Comparison of ENCODE assay signal across 8 cellular contexts in the genomic region with DNA sequence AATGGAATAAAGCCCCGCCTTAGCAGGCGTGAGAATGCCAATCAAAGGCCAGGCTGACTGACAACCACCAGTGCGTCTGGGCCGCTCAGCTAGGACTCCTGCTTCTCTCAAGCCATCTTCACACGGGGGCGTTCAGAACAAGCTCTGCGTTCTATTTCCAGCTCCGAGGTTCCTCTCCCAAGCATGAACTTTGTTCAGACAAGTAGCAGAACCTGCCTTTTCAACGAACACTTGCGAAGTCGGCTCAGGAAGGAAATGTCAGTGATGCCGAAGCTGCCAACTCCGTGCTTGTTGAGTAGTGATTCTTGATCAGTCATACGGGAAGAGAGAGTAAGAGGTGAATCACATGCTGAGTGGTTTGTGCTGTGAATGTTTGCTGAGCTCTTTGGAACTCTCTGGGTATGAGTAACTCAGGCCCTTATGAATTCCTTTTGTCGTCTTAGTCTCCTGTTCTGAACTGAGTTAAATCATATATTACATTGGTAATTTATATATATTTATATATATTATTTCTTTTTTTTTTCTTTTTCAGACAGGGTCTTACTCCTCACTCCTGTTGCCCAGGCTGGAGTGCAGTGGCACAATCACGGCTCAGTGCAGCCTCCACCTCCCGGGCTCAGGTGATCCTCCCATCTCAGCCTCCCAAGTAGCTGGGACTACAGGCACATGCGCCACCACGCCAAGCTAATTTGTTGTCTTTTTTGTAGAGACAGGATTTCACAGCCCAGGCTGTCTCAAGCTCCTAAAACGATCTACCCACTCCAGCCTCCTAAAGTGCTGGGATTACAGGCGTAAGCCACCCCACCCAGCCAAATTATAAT.
DNase-seq lines count a peak whose midpoint lies in the region; ATAC-seq and TF ChIP-seq lines count a peak whose summit lies in the region.

No MANE protein-coding gene starts in this region.

- no peak overlapping the region for H3K4me3 ChIP-seq in foreskin fibroblast (ENCODE audit: low read depth in 1 of 2, low read length in 2 of 2)

- no peak for TF ChIP-seq CTCF in foreskin fibroblast (IDR thresholded peaks at IDR 0.05; ENCODE audit: low read depth, low read length)

- peak; percentile 98 for DNase-seq in EH (ENCODE audit: low read depth)
- peak; percentile 78 to 82 for DNase-seq in Kasumi-1 (lab: John Stamatoyannopoulos, UW)
- DNase-seq in activated CD8-positive, alpha-beta memory T cell treated with anti-CD3 and anti-CD28 coated beads, Interleukin-2, amount 50 U/mL, for 4 hours, result peak; percentile 29
- peak; percentile 98 to 99 for DNase-seq in foreskin fibroblast
- peak; percentile 50 to 53 for DNase-seq in stimulated activated CD4-positive, alpha-beta T cell treated with anti-CD3 and anti-CD28 coated beads, Interleukin-2, amount 100 ng/mL, for 48 hours
- DNase-seq in RPMI8226, result no peak
- no peak for DNase-seq in NCI-H2081 treated with DMSO at 0.1 percent for 48 hours (lab: John Stamatoyannopoulos, UW)

- ATAC-seq in GM21529 (IDR thresholded peaks at IDR 0.05; ENCODE audit: unreplicated experiment), result peak; percentile 85

Comparison
In these comparisons a context has a peak if more than half of its experiments do, and no peak if none do; other contexts are left out.
1. DNase-seq: peak in EH (single experiment), Kasumi-1 (2 of 2), activated CD8-positive, alpha-beta memory T cell treated with anti-CD3 and anti-CD28 coated beads, Interleukin-2, amount 50 U/mL, for 4 hours (single experiment), foreskin fibroblast (2 of 2) and stimulated activated CD4-positive, alpha-beta T cell treated with anti-CD3 and anti-CD28 coated beads, Interleukin-2, amount 100 ng/mL, for 48 hours (2 of 2); none in RPMI8226 (single experiment) and NCI-H2081 treated with DMSO at 0.1 percent for 48 hours (single experiment).